Comparison of ENCODE assay signal across 1 cellular context in the genomic region with DNA sequence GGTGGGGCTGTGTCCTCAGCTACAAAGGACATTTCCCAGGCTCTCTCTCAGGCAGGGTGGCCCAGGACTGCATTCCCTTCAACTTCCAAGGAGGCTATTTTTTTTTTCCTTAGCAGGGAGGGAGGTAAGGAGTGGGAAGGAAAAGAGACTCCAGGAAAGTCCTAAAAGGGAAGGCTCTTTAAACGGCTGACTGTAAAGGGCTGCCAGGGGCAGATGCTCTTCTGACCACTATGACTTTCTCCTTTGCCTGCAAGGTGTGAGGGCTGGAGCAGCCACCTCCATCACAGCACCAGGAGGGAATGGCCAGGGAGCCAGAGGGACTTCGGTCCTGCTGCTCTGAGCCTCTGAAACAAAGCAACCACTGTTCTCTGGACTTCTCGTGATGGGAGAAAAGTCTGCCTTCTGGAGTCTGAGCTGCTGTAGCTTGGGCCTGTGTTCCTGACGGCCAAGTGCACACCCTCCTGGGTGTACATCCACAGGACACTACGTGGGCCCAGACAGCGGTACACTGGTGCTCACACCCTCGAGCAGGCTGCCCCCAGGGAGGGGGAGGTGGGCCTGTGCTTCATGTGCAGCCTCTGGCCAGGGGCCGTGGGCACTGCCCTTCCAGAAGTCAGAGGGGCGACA.
TF ChIP-seq lines count a peak whose summit lies in the region.

No MANE protein-coding gene starts in this region.

TF ChIP-seq in HepG2, 621 proteins besides CTCF, POLR2A, EP300 and RAD21 (continued from another document):
- TF ChIP-seq ZNF3 (CRISPR knock-in tag; IDR thresholded peaks at IDR 0.05), result 0 out of 2 replicates have a peak, but pooled peaks have one; percentile 56
- TF ChIP-seq ZNF263 (CRISPR knock-in tag; IDR thresholded peaks at IDR 0.05), result peak; percentile 40; the same call in 1 of the 2 replicates
- peak; percentile 56; the same call in 1 of the 2 replicates for TF ChIP-seq POLR2G (IDR thresholded peaks at IDR 0.05; ENCODE audit: low read depth, low read length)
- 0 out of 2 replicates have a peak, but pooled peaks have one; percentile 7 for TF ChIP-seq FOXP4 (CRISPR knock-in tag; IDR thresholded peaks at IDR 0.05)
- 0 out of 2 replicates have a peak, but pooled peaks have one; percentile 18 for TF ChIP-seq ZNF143 (CRISPR knock-in tag; IDR thresholded peaks at IDR 0.05)
- 0 out of 2 replicates have a peak, but pooled peaks have one; percentile 24 for TF ChIP-seq MED13 (CRISPR knock-in tag; IDR thresholded peaks at IDR 0.05)
- peak; percentile 74; the same call in 1 of the 2 replicates for TF ChIP-seq HIC2 (CRISPR knock-in tag; IDR thresholded peaks at IDR 0.05; ENCODE audit: low read depth)
- TF ChIP-seq ZNF292 (CRISPR knock-in tag; IDR thresholded peaks at IDR 0.05; ENCODE audit: borderline replicate concordance, low read depth), result peak; percentile 81
- TF ChIP-seq SAFB2 (CRISPR knock-in tag; IDR thresholded peaks at IDR 0.05; ENCODE audit: borderline replicate concordance, low read depth), result 0 out of 2 replicates have a peak, but pooled peaks have one; percentile 9
- TF ChIP-seq ZBTB33 (CRISPR knock-in tag; IDR thresholded peaks at IDR 0.05), result 0 out of 2 replicates have a peak, but pooled peaks have one; percentile 8
- peak; percentile 50; the same call in 1 of the 2 replicates for TF ChIP-seq REPIN1 (CRISPR knock-in tag; IDR thresholded peaks at IDR 0.05; ENCODE audit: borderline replicate concordance, low read depth)
- no peak for TF ChIP-seq THAP8 (CRISPR knock-in tag; IDR thresholded peaks at IDR 0.05; ENCODE audit: borderline replicate concordance)
- 0 out of 2 replicates have a peak, but pooled peaks have one; percentile 4 for TF ChIP-seq ZFP91 (CRISPR knock-in tag; IDR thresholded peaks at IDR 0.05; ENCODE audit: borderline replicate concordance)
- TF ChIP-seq ZNF362 (CRISPR knock-in tag; IDR thresholded peaks at IDR 0.05; ENCODE audit: borderline replicate concordance), result no peak
- peak; percentile 81 for TF ChIP-seq RCOR2 (CRISPR knock-in tag; IDR thresholded peaks at IDR 0.05)
- 0 out of 2 replicates have a peak, but pooled peaks have one; percentile 47 for TF ChIP-seq ZFY (CRISPR knock-in tag; IDR thresholded peaks at IDR 0.05)
- TF ChIP-seq KDM3A (CRISPR knock-in tag; IDR thresholded peaks at IDR 0.05; ENCODE audit: low read depth), result no peak
- 0 out of 2 replicates have a peak, but pooled peaks have one; percentile 37 for TF ChIP-seq ZBTB42 (CRISPR knock-in tag; IDR thresholded peaks at IDR 0.05)
- TF ChIP-seq CBX5 (CRISPR knock-in tag; IDR thresholded peaks at IDR 0.05; ENCODE audit: borderline replicate concordance), result peak; percentile 41; the same call in 1 of the 2 replicates
- TF ChIP-seq XRCC5 (optimal IDR thresholded peaks at IDR 0.05; ENCODE audit: low read length), result peak; percentile 83
- TF ChIP-seq HMGA1 (CRISPR knock-in tag; conservative IDR thresholded peaks at IDR 0.05), result no peak
- TF ChIP-seq SOX5 (CRISPR knock-in tag; IDR thresholded peaks at IDR 0.05; ENCODE audit: borderline replicate concordance), result peak; percentile 24; the same call in 1 of the 2 replicates
- no peak; the same call in 1 of the 2 replicates for TF ChIP-seq SMC3 (IDR thresholded peaks at IDR 0.05; ENCODE audit: low read length)
- 0 out of 2 replicates have a peak, but pooled peaks have one; percentile 68 for TF ChIP-seq TP53 (CRISPR knock-in tag; conservative IDR thresholded peaks at IDR 0.05)
